Comparison of ENCODE assay signal across 18 cellular contexts in genomic region chr18:54888933-54889332, GRCh38.
DNase-seq lines count a peak whose midpoint lies in the region; ATAC-seq and TF ChIP-seq lines count a peak whose summit lies in the region.
"Had no signal": no experiment of that assay in that cellular context is flagged by ENCODE, and none has a peak within 500 bp of the region (broad histone marks: within the 10 kb centered on the region; RNA-seq: fewer than 3 reads in every experiment).

No MANE protein-coding gene starts in this region.

- DNase-seq in GM04504 (ENCODE audit: low read depth), result peak; percentile 45
- DNase-seq in astrocyte of the hippocampus (ENCODE audit: low read depth, low spot score), result peak; percentile 19
- DNase-seq in foreskin fibroblast, result peak; percentile 79 to 86
- DNase-seq in Right ventricle myocardium inferior (ENCODE audit: missing footprints), result no peak
- DNase-seq in NCI-H2029 treated with DMSO at 0.1 percent for 48 hours (lab: John Stamatoyannopoulos, UW), result no peak
- DNase-seq: activated CD4-positive, alpha-beta T cell treated with anti-CD3 and anti-CD28 coated beads, Interleukin-2, amount 10 ng/mL, durations not matched to agents 24 days and 14 days; activated CD8-positive, alpha-beta memory T cell treated with anti-CD3 and anti-CD28 coated beads, Interleukin-2, amount 50 U/mL, for 48 hours; activated naive CD4-positive, alpha-beta T cell treated with Interleukin-2 at 50 U/mL for 16 hours; head of caudate nucleus; naive thymus-derived CD8-positive, alpha-beta T cell; NCI-H1930; posterior cingulate gyrus; stimulated activated CD4-positive, alpha-beta T cell treated with anti-CD3 and anti-CD28 coated beads, Interleukin-2, amount 100 ng/mL, for 48 hours; stomach; SW 1271 had no signal

- ATAC-seq in HG03159 (IDR thresholded peaks at IDR 0.05; ENCODE audit: unreplicated experiment) (no peak), Right ventricle myocardium inferior (no peak), HG02973 (IDR thresholded peaks at IDR 0.05; ENCODE audit: unreplicated experiment) (no peak)
- ATAC-seq: naive thymus-derived CD8-positive, alpha-beta T cell had no signal

- no peak overlapping the region for H3K4me3 ChIP-seq in foreskin fibroblast (ENCODE audit: low read depth in 1 of 2, low read length in 2 of 2)
- H3K4me3 ChIP-seq: skin epidermis, stomach had no signal

- no peak for TF ChIP-seq CTCF in foreskin fibroblast (IDR thresholded peaks at IDR 0.05; ENCODE audit: low read depth, low read length)

- intact Hi-C loops in Right ventricle myocardium inferior (cut with DNase I), result no loop called here

Comparison
In these comparisons a context has a peak if more than half of its experiments do, and no peak if none do; other contexts are left out.
1. DNase-seq: peak in GM04504 (single experiment), astrocyte of the hippocampus (single experiment) and foreskin fibroblast (2 of 2); none in Right ventricle myocardium inferior (single experiment) and NCI-H2029 treated with DMSO at 0.1 percent for 48 hours (single experiment).